ENCODE assay signal across 24 cellular contexts in genomic region chr3:39410893-39411292, GRCh38. TPM values are rescaled to one million over a fixed set of nuclear protein-coding genes. Genes with fewer than 3 reads are reported as not detected.
DNase-seq lines count a peak whose midpoint lies in the region; ATAC-seq and TF ChIP-seq lines count a peak whose summit lies in the region.
"Had no signal": no experiment of that assay in that cellular context is flagged by ENCODE, and none has a peak within 500 bp of the region (broad histone marks: within the 10 kb centered on the region; RNA-seq: fewer than 3 reads in every experiment).

No MANE protein-coding gene starts in this region.

- H3K27ac Mint-ChIP-seq in HFFc6 (peak overlapping the region; percentile 30; the same call in 1 of the 2 replicates), neural crest cell (ENCODE audit: unreplicated experiment) (no peak overlapping the region)
- H3K27ac Mint-ChIP-seq in activated naive CD8-positive, alpha-beta T cell treated with anti-CD3 and anti-CD28 coated beads for 36 hours = peak overlapping the region; percentile 100
- H3K27ac Mint-ChIP-seq: memory B cell had no signal

- no peak for ATAC-seq in activated T-cell treated with anti-CD3 and anti-CD28 coated beads, Interleukin-2, amount 50 U/mL, for 4 hours
- ATAC-seq in HG03469 (IDR thresholded peaks at IDR 0.05; ENCODE audit: unreplicated experiment) = no peak
- ATAC-seq in HG03045 (IDR thresholded peaks at IDR 0.05; ENCODE audit: unreplicated experiment) = no peak
- ATAC-seq: effector memory CD8-positive, alpha-beta T cell had no signal

- no peak for DNase-seq in activated T-cell treated with anti-CD3 and anti-CD28 coated beads, Interleukin-2, amount 50 U/mL, for 4 hours
- DNase-seq in activated T-cell treated with anti-CD3 and anti-CD28 coated beads for 4 hours = no peak
- DNase-seq in HFFc6 = no peak
- DNase-seq in activated naive CD8-positive, alpha-beta T cell treated with anti-CD3 and anti-CD28 coated beads for 36 hours = no peak
- no peak for DNase-seq in neural crest cell (ENCODE audit: low read depth, low spot score)
- DNase-seq in SW 1271 (lab: John Stamatoyannopoulos, UW) = no peak
- DNase-seq: ACHN; activated CD4-positive, alpha-beta T cell treated with anti-CD3 and anti-CD28 coated beads for 4 hours; amygdala; CD4-positive, alpha-beta memory T cell; DMS79 treated with DMSO at 0.1 percent for 48 hours; effector memory CD8-positive, alpha-beta T cell; islet precursor cell; NCI-H1092; NCI-H2081 treated with DMSO at 0.1 percent for 48 hours; NCI-H524 treated with DMSO at 0.1 percent for 48 hours; retina; stomach; T-helper 9 cell; upper lobe of left lung had no signal

- H3K27me3 Mint-ChIP-seq in activated T-cell treated with anti-CD3 and anti-CD28 coated beads, Interleukin-2, amount 50 U/mL, for 4 hours (ENCODE audit: low read depth) = no peaks in the 10 kb centered on the region
- H3K27me3 Mint-ChIP-seq in HFFc6 (ENCODE audit: insufficient read depth) (peaks cover 15% of the 10 kb centered on the region), neural crest cell (ENCODE audit: low read depth) (peaks cover 4% of the 10 kb centered on the region)
- H3K27me3 Mint-ChIP-seq in activated naive CD8-positive, alpha-beta T cell treated with anti-CD3 and anti-CD28 coated beads for 36 hours = peaks cover 12% of the 10 kb centered on the region
- H3K27me3 Mint-ChIP-seq: CD4-positive, alpha-beta memory T cell; effector memory CD8-positive, alpha-beta T cell; memory B cell had no signal

- H3K9me3 Mint-ChIP-seq in activated T-cell treated with anti-CD3 and anti-CD28 coated beads, Interleukin-2, amount 50 U/mL, for 4 hours = no peaks in the 10 kb centered on the region
- H3K9me3 Mint-ChIP-seq in HFFc6 = no peaks in the 10 kb centered on the region
- H3K9me3 Mint-ChIP-seq in activated naive CD8-positive, alpha-beta T cell treated with anti-CD3 and anti-CD28 coated beads for 36 hours = peaks cover 4% of the 10 kb centered on the region
- H3K9me3 Mint-ChIP-seq in neural crest cell = no peaks in the 10 kb centered on the region
- H3K9me3 Mint-ChIP-seq: effector memory CD8-positive, alpha-beta T cell; memory B cell had no signal

- peaks cover 47% of the 10 kb centered on the region for H3K4me1 Mint-ChIP-seq in activated T-cell treated with anti-CD3 and anti-CD28 coated beads, Interleukin-2, amount 50 U/mL, for 4 hours (ENCODE audit: low read depth)
- H3K4me1 Mint-ChIP-seq in HFFc6 (ENCODE audit: low read depth) (peaks cover 78% of the 10 kb centered on the region), neural crest cell (peaks cover 44% of the 10 kb centered on the region)
- H3K4me1 Mint-ChIP-seq in activated naive CD8-positive, alpha-beta T cell treated with anti-CD3 and anti-CD28 coated beads for 36 hours = peaks cover 40% of the 10 kb centered on the region

- peaks cover 68% of the 10 kb centered on the region for H3K36me3 Mint-ChIP-seq in activated T-cell treated with anti-CD3 and anti-CD28 coated beads, Interleukin-2, amount 50 U/mL, for 4 hours (ENCODE audit: insufficient read depth)
- H3K36me3 Mint-ChIP-seq in HFFc6 (ENCODE audit: low read depth) (peaks cover 74% of the 10 kb centered on the region), neural crest cell (ENCODE audit: low read depth) (peaks cover 56% of the 10 kb centered on the region)
- peaks cover 75% of the 10 kb centered on the region for H3K36me3 Mint-ChIP-seq in activated naive CD8-positive, alpha-beta T cell treated with anti-CD3 and anti-CD28 coated beads for 36 hours

- H3K4me3 Mint-ChIP-seq in activated T-cell treated with anti-CD3 and anti-CD28 coated beads, Interleukin-2, amount 50 U/mL, for 4 hours = peak overlapping the region; percentile 51
- H3K4me3 Mint-ChIP-seq in HFFc6 (no peak overlapping the region; the same call in 1 of the 2 replicates), neural crest cell (peak overlapping the region; percentile 67)
- peak overlapping the region; percentile 52 for H3K4me3 Mint-ChIP-seq in activated naive CD8-positive, alpha-beta T cell treated with anti-CD3 and anti-CD28 coated beads for 36 hours
- H3K4me3 Mint-ChIP-seq: memory B cell had no signal

- no peak for TF ChIP-seq CTCF in HFFc6 (IDR thresholded peaks at IDR 0.05)
- no peak for TF ChIP-seq CTCF in neural crest cell (conservative IDR thresholded peaks at IDR 0.05)

RNA-seq across cellular contexts. Expression of gene RPSA, which starts 4.4 kb away (rescaled TPM):
- 1,000 to 10,000 TPM; 2,416 to 2,801 (median 2,677) TPM for total RNA-seq in activated T-cell treated with anti-CD3 and anti-CD28 coated beads, Interleukin-2, amount 50 U/mL, for 4 hours
- 1,000 to 10,000 TPM; 1,595 to 1,900 (median 1,723) TPM for total RNA-seq in HFFc6 (2021; fragmentation: NEBNext Ultra II Directional; extraction: Animal tissue kit (Norgen Biotek cat#: 25700))
- total RNA-seq in activated naive CD8-positive, alpha-beta T cell treated with anti-CD3 and anti-CD28 coated beads for 36 hours = 1,000 to 10,000 TPM; 2,531 to 2,622 TPM
- 1,595 and 1,633 TPM in 2 replicates for total RNA-seq in neural crest cell

RNA-seq across cellular contexts. Expression of gene SLC25A38, which starts 27.7 kb away (rescaled TPM):
- total RNA-seq in activated T-cell treated with anti-CD3 and anti-CD28 coated beads, Interleukin-2, amount 50 U/mL, for 4 hours = 10 to 100 TPM; 64.7 to 69.1 (median 65.3) TPM
- total RNA-seq in HFFc6 (2021; fragmentation: NEBNext Ultra II Directional; extraction: Animal tissue kit (Norgen Biotek cat#: 25700)) = 10 to 100 TPM; 24.8 to 32.4 (median 27.9) TPM
- total RNA-seq in activated naive CD8-positive, alpha-beta T cell treated with anti-CD3 and anti-CD28 coated beads for 36 hours = 10 to 100 TPM; 43.2 to 44.1 TPM
- 26.6 and 28.4 TPM in 2 replicates for total RNA-seq in neural crest cell

RNA-seq across cellular contexts. Expression of gene MOBP, which starts 56.6 kb away (rescaled TPM):
- total RNA-seq in activated T-cell treated with anti-CD3 and anti-CD28 coated beads, Interleukin-2, amount 50 U/mL, for 4 hours = not detected
- not detected for total RNA-seq in HFFc6 (2021; fragmentation: NEBNext Ultra II Directional; extraction: Animal tissue kit (Norgen Biotek cat#: 25700))
- total RNA-seq in activated naive CD8-positive, alpha-beta T cell treated with anti-CD3 and anti-CD28 coated beads for 36 hours = not detected
- total RNA-seq in neural crest cell = not detected in 2 replicates
- total RNA-seq: CD4-positive, alpha-beta memory T cell; SJSA1 had no signal
